Comparison of ENCODE assay signal across 11 cellular contexts in the genomic region with DNA sequence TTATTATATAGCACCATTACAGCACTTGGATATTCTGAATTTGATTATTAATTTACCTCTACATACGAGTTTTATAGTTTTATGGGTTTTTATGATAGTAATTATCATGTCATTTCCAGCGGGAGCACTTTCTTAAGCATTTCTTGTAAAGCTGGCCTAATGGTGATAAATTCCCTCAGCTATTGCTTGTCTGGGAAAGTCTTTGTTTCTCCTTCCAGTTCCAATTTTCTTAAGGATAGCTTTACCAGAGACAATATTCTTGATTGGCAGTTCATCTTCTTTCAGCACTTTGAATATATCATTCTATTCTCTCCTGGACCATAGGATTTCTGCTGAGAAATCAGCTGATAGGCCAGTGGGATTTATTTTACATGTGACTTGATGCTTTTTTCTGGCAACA.
"Had no signal": no experiment of that assay in that cellular context is flagged by ENCODE, and none has a peak within 500 bp of the region (broad histone marks: within the 10 kb centered on the region; RNA-seq: fewer than 3 reads in every experiment).

No MANE protein-coding gene starts in this region.

- H3K27ac ChIP-seq: GM23248 had no signal

- H2AFZ ChIP-seq: GM23248, GM23338 had no signal

- H3K4me3 ChIP-seq: GM23248, GM23338, HAP-1 had no signal

- FAIRE-seq: H1, H54 had no signal

- H3K4me2 ChIP-seq: GM23338 had no signal

- H3K4me1 ChIP-seq: HAP-1 had no signal

- H3K36me3 ChIP-seq: HAP-1 had no signal

- H3K9ac ChIP-seq: GM23248 had no signal

- ATAC-seq: GM23338, HCT116 had no signal

- H3K9me3 ChIP-seq: HAP-1 had no signal

- DNase-seq: GM23248, GOT3, H7, H9, HCEC 1CT, HFFc6 had no signal
